1 cellular context compared by ENCODE assay signal in genomic region chr12:55834400-55834799, GRCh38. TPM values are rescaled to one million over a fixed set of nuclear protein-coding genes. Genes with fewer than 3 reads are reported as not detected.
"Had no signal": no experiment of that assay in that cellular context is flagged by ENCODE, and none has a peak within 500 bp of the region (broad histone marks: within the 10 kb centered on the region; RNA-seq: fewer than 3 reads in every experiment).

No MANE protein-coding gene starts in this region.

RNA-seq across cellular contexts. Expression of gene MMP19, which starts 8.3 kb away (rescaled TPM):
- total RNA-seq: temporal lobe had no signal
